In genomic region chr1:8317647-8318360, GRCh38 we compare ENCODE assay signal across 8 cellular contexts. TPM values are rescaled to one million over a fixed set of nuclear protein-coding genes. Genes with fewer than 3 reads are reported as not detected.
DNase-seq lines count a peak whose midpoint lies in the region; ATAC-seq and TF ChIP-seq lines count a peak whose summit lies in the region.

Gene SLC45A1, plus strand, starts transcription at chr1:8318114. Its CDS starts 6,216 bp downstream, at chr1:8324330.

- H3K4me3 Mint-ChIP-seq in glutamatergic neuron (ENCODE audit: unreplicated experiment): peak within 1 kb of the TSS; percentile 94

- ATAC-seq in HG02798 (IDR thresholded peaks at IDR 0.05; ENCODE audit: poor library complexity, unreplicated experiment): peak; percentile 78
- ATAC-seq in omental fat pad (ENCODE audit: low FRiP score): peak; percentile 65
- no peak for ATAC-seq in HG02759 (IDR thresholded peaks at IDR 0.05; ENCODE audit: unreplicated experiment)

- H3K36me3 Mint-ChIP-seq in glutamatergic neuron (ENCODE audit: unreplicated experiment): peaks cover 5% of the 10 kb centered on the region

- peaks cover 2% of the 10 kb centered on the region for H3K9me3 Mint-ChIP-seq in glutamatergic neuron (ENCODE audit: unreplicated experiment)

- peaks cover 11% of the 10 kb centered on the region for H3K27me3 Mint-ChIP-seq in glutamatergic neuron (ENCODE audit: unreplicated experiment)

- peak within 1 kb of the TSS; percentile 8; the same call in 1 of the 2 replicates for H3K27ac ChIP-seq in C4-2B
- peak within 1 kb of the TSS; percentile 71 for H3K27ac ChIP-seq in substantia nigra (ENCODE audit: low read depth, low read length, poor library complexity, severe bottlenecking)

- DNase-seq in SHP77 treated with DMSO at 0.1 percent for 48 hours (lab: John Stamatoyannopoulos, UW) (peak; percentile 8), glutamatergic neuron (peak; percentile 78), omental fat pad (ENCODE audit: low spot score) (peak; percentile 62), substantia nigra (lab: John Stamatoyannopoulos, UW) (peak in 47 of 49 donors; percentile 7 to 94 (median 60))
- peak; percentile 84 for DNase-seq in activated naive CD4-positive, alpha-beta T cell treated with anti-CD3 and anti-CD28 coated beads, Interleukin-2, amount 50 U/mL, for 16 hours

- H3K4me1 Mint-ChIP-seq in glutamatergic neuron (ENCODE audit: low read depth, unreplicated experiment): peaks cover 6% of the 10 kb centered on the region

- no peak for TF ChIP-seq CTCF in C4-2B (conservative IDR thresholded peaks at IDR 0.05)
- TF ChIP-seq CTCF in glutamatergic neuron (IDR thresholded peaks at IDR 0.05; ENCODE audit: partially characterized antibody, unreplicated experiment): no peak
- TF ChIP-seq CTCF in omental fat pad (IDR thresholded peaks at IDR 0.05): no peak

- no peak within 1 kb of the TSS for H3K27ac Mint-ChIP-seq in glutamatergic neuron (ENCODE audit: unreplicated experiment)

RNA-seq across cellular contexts. Expression of gene SLC45A1, which starts in this region (rescaled TPM):
- total RNA-seq in glutamatergic neuron (ENCODE audit: unreplicated experiment): 6.1 TPM
- total RNA-seq in omental fat pad: 1 to 10 TPM in 3 of 4 donors, under 1 TPM in 1; 0.84 to 4.1 (median 2.7) TPM

Comparison
In these comparisons a context has a peak if more than half of its experiments do, and no peak if none do; other contexts are left out.
1. DNase-seq: peak in every context shown above with its lines; median percentile 84 in activated naive CD4-positive, alpha-beta T cell treated with anti-CD3 and anti-CD28 coated beads, Interleukin-2, amount 50 U/mL, for 16 hours; 78 in glutamatergic neuron; 62 in omental fat pad; 60 in substantia nigra; 8 in SHP77 treated with DMSO at 0.1 percent for 48 hours.